In genomic region chr14:71013551-71014192, GRCh38 we compare ENCODE assay signal across 24 cellular contexts.
A peak's percentile ranks its signal among the peaks of the same experiment; 100 is the strongest.
DNase-seq lines count a peak whose midpoint lies in the region; ATAC-seq and TF ChIP-seq lines count a peak whose summit lies in the region.
"Had no signal": no experiment of that assay in that cellular context is flagged by ENCODE, and none has a peak within 500 bp of the region (broad histone marks: within the 10 kb centered on the region; RNA-seq: fewer than 3 reads in every experiment).

No MANE protein-coding gene starts in this region.

- peaks cover 22% of the 10 kb centered on the region for H3K36me3 ChIP-seq in CD8-positive, alpha-beta memory T cell (ENCODE audit: insufficient read depth, low read length)
- H3K36me3 ChIP-seq in mucosa of descending colon (ENCODE audit: low read depth), result no peaks in the 10 kb centered on the region
- H3K36me3 ChIP-seq: breast epithelium, thoracic aorta had no signal

- no peak overlapping the region for H3K27ac ChIP-seq in CD8-positive, alpha-beta memory T cell (ENCODE audit: low read depth, low read length)
- H3K27ac ChIP-seq: breast epithelium, psoas muscle, SK-N-MC, thoracic aorta, vagina had no signal

- peaks cover 42% of the 10 kb centered on the region for H3K4me1 Mint-ChIP-seq in activated T-cell treated with anti-CD3 and anti-CD28 coated beads, Interleukin-2, amount 50 U/mL, for 24 hours (ENCODE audit: low read depth)
- peaks cover 42 to 67% (median 66%) of the 10 kb centered on the region in 3 donors for H3K4me1 Mint-ChIP-seq in CD8-positive, alpha-beta memory T cell
- peaks cover 18 to 33% of the 10 kb centered on the region in 2 donors for H3K4me1 Mint-ChIP-seq in effector memory CD8-positive, alpha-beta T cell (ENCODE audit: low read depth in 2 of 2)

- DNase-seq in activated T-cell treated with anti-CD3 and anti-CD28 coated beads, Interleukin-2, amount 50 U/mL, for 24 hours, result no peak
- DNase-seq in activated T-cell treated with anti-CD3 and anti-CD28 coated beads for 4 hours (no peak), mucosa of descending colon (no peak), left lobe of liver (ENCODE audit: low spot score) (no peak), NCI-H1105 treated with DMSO at 0.1 percent for 48 hours (lab: John Stamatoyannopoulos, UW) (no peak)
- DNase-seq in CD8-positive, alpha-beta memory T cell, result no peak
- DNase-seq in effector memory CD8-positive, alpha-beta T cell, result no peak
- DNase-seq: activated CD4-positive, alpha-beta T cell treated with anti-CD3 and anti-CD28 coated beads for 1 hour; activated CD8-positive, alpha-beta memory T cell treated with anti-CD3 and anti-CD28 coated beads for 24 hours; activated naive CD4-positive, alpha-beta T cell; activated T-cell treated with anti-CD3 and anti-CD28 coated beads, Interleukin-2, amount 50 U/mL, for 1 hour; CD4-positive, alpha-beta T cell; GOT3; kidney; NCI-H1694; psoas muscle; RPMI8226 had no signal

- peaks cover 23% of the 10 kb centered on the region for H3K4me1 ChIP-seq in CD8-positive, alpha-beta memory T cell (ENCODE audit: insufficient read depth, low read length)
- H3K4me1 ChIP-seq in mucosa of descending colon (ENCODE audit: low read depth), result no peaks in the 10 kb centered on the region
- H3K4me1 ChIP-seq: breast epithelium, psoas muscle, vagina had no signal

- no peaks in the 10 kb centered on the region for H3K27me3 Mint-ChIP-seq in activated T-cell treated with anti-CD3 and anti-CD28 coated beads, Interleukin-2, amount 50 U/mL, for 24 hours
- no peaks in the 10 kb centered on the region for H3K27me3 Mint-ChIP-seq in CD8-positive, alpha-beta memory T cell
- H3K27me3 Mint-ChIP-seq in effector memory CD8-positive, alpha-beta T cell, result no peaks in the 10 kb centered on the region
- H3K27me3 Mint-ChIP-seq: CD4-positive, alpha-beta T cell; dendritic cell treated with granulocyte-macrophage colony-stimulating factor and Interleukin-4, amounts not matched to agents 40 ng/mL and 50 ng/mL, for 4 days; stimulated activated naive CD8-positive, alpha-beta T cell treated with anti-CD3 and anti-CD28 coated beads, Interleukin-15, Interleukin-2, amounts not matched to agents 100 ng/mL and 50 ng/mL, for 24 hours had no signal

- no peaks in the 10 kb centered on the region for H3K9me3 Mint-ChIP-seq in activated T-cell treated with anti-CD3 and anti-CD28 coated beads, Interleukin-2, amount 50 U/mL, for 24 hours
- no peaks in the 10 kb centered on the region for H3K9me3 Mint-ChIP-seq in CD8-positive, alpha-beta memory T cell
- no peaks in the 10 kb centered on the region for H3K9me3 Mint-ChIP-seq in effector memory CD8-positive, alpha-beta T cell
- H3K9me3 Mint-ChIP-seq: CD4-positive, alpha-beta T cell; dendritic cell treated with granulocyte-macrophage colony-stimulating factor and Interleukin-4, amounts not matched to agents 40 ng/mL and 50 ng/mL, for 4 days; stimulated activated naive CD8-positive, alpha-beta T cell treated with anti-CD3 and anti-CD28 coated beads, Interleukin-15, Interleukin-2, amounts not matched to agents 100 ng/mL and 50 ng/mL, for 24 hours had no signal

- peak overlapping the region; percentile 5 for H3K27ac Mint-ChIP-seq in activated T-cell treated with anti-CD3 and anti-CD28 coated beads, Interleukin-2, amount 50 U/mL, for 24 hours
- H3K27ac Mint-ChIP-seq in CD8-positive, alpha-beta memory T cell, result peak overlapping the region in 7 of 8 donors; percentile 16 to 66 (median 26)
- H3K27ac Mint-ChIP-seq in effector memory CD8-positive, alpha-beta T cell, result peak overlapping the region; percentile 53 to 86
- H3K27ac Mint-ChIP-seq: CD4-positive, alpha-beta T cell; dendritic cell treated with granulocyte-macrophage colony-stimulating factor and Interleukin-4, amounts not matched to agents 40 ng/mL and 50 ng/mL, for 4 days; stimulated activated naive CD8-positive, alpha-beta T cell treated with anti-CD3 and anti-CD28 coated beads, Interleukin-15, Interleukin-2, amounts not matched to agents 100 ng/mL and 50 ng/mL, for 24 hours had no signal

- peaks cover 77% of the 10 kb centered on the region for H3K36me3 Mint-ChIP-seq in activated T-cell treated with anti-CD3 and anti-CD28 coated beads, Interleukin-2, amount 50 U/mL, for 24 hours (ENCODE audit: low read depth)
- H3K36me3 Mint-ChIP-seq in CD8-positive, alpha-beta memory T cell, result peaks cover 20 to 64% (median 34%) of the 10 kb centered on the region in 3 donors
- H3K36me3 Mint-ChIP-seq in effector memory CD8-positive, alpha-beta T cell (ENCODE audit: insufficient read depth), result peaks cover 42% of the 10 kb centered on the region

- CTCF ChIA-PET in CD8-positive, alpha-beta memory T cell (lab: Charles Lee), result interaction anchor here (1.9 kb wide), 1 partner anchor 196 kb away, joined by 6 read pairs; no protein-coding TSS in a partner anchor

- intact Hi-C loops in mucosa of descending colon (cut with DNase I, micrococcal nuclease), result no loop called here

- POLR2A ChIA-PET in CD8-positive, alpha-beta memory T cell (lab: Charles Lee), result no interaction called here

- H3K4me3 Mint-ChIP-seq in activated T-cell treated with anti-CD3 and anti-CD28 coated beads, Interleukin-2, amount 50 U/mL, for 24 hours, result no peak overlapping the region
- no peak overlapping the region for H3K4me3 Mint-ChIP-seq in CD8-positive, alpha-beta memory T cell
- no peak overlapping the region for H3K4me3 Mint-ChIP-seq in effector memory CD8-positive, alpha-beta T cell
- H3K4me3 Mint-ChIP-seq: CD4-positive, alpha-beta T cell; dendritic cell treated with granulocyte-macrophage colony-stimulating factor and Interleukin-4, amounts not matched to agents 40 ng/mL and 50 ng/mL, for 4 days; stimulated activated naive CD8-positive, alpha-beta T cell treated with anti-CD3 and anti-CD28 coated beads, Interleukin-15, Interleukin-2, amounts not matched to agents 100 ng/mL and 50 ng/mL, for 24 hours had no signal

- no peak overlapping the region for H3K4me3 ChIP-seq in CD8-positive, alpha-beta memory T cell (ENCODE audit: low read length)
- H3K4me3 ChIP-seq in mucosa of descending colon, result no peak overlapping the region
- H3K4me3 ChIP-seq: breast epithelium, psoas muscle, SK-N-MC, thoracic aorta, vagina had no signal

- no peaks in the 10 kb centered on the region for H3K9me3 ChIP-seq in CD8-positive, alpha-beta memory T cell (ENCODE audit: low read length)
- no peaks in the 10 kb centered on the region for H3K9me3 ChIP-seq in mucosa of descending colon
- H3K9me3 ChIP-seq: breast epithelium, psoas muscle, thoracic aorta, vagina had no signal

- no peak for ATAC-seq in effector memory CD8-positive, alpha-beta T cell (replicated peaks)
- ATAC-seq in mucosa of descending colon, result peak; percentile 11
- ATAC-seq in left lobe of liver, result no peak
- no peak for ATAC-seq in GM18498 (IDR thresholded peaks at IDR 0.05; ENCODE audit: unreplicated experiment)

- TF ChIP-seq CTCF in mucosa of descending colon (IDR thresholded peaks at IDR 0.05), result no peak

- H3K27me3 ChIP-seq in CD8-positive, alpha-beta memory T cell (ENCODE audit: insufficient read depth, low read length, poor library complexity, severe bottlenecking), result no peaks in the 10 kb centered on the region
- H3K27me3 ChIP-seq: breast epithelium, vagina had no signal

Comparison
In these comparisons a context has a peak if more than half of its experiments do, and no peak if none do; other contexts are left out.
1. H3K27ac Mint-ChIP-seq: peak in every context shown above with its lines; median percentile 70 in effector memory CD8-positive, alpha-beta T cell; 26 in CD8-positive, alpha-beta memory T cell; 5 in activated T-cell treated with anti-CD3 and anti-CD28 coated beads, Interleukin-2, amount 50 U/mL, for 24 hours.